ENCODE assay signal across 2 cellular contexts in the genomic region with DNA sequence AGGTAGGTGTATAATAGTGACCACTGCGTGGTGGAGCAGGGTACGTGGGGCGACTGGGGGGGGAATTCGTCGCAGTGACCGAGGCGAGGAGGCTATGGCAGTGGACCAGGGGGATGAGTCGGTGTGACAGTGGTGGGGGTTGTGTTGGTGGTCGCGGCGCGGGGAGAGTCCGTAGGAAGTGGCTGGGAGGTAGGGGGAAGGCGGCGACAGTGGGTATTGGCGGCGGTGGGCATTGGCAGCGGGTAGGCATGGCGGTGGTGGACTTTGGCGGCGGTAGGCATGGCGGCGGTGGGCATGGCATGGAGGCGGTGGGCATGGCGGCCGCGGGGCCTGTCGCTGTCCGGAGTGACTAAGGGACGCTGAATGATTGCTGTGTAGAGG.
TF ChIP-seq lines count a peak whose summit lies in the region.

No MANE protein-coding gene starts in this region.

TF ChIP-seq in SK-N-SH, 30 proteins besides CTCF, POLR2A, EP300 and RAD21:
- TF ChIP-seq SMC3 (IDR thresholded peaks at IDR 0.05; ENCODE audit: low read depth, low read length) (no peak), RFX5 (IDR thresholded peaks at IDR 0.05; ENCODE audit: low read length) (no peak), MEF2A (IDR thresholded peaks at IDR 0.05; ENCODE audit: borderline replicate concordance, low read depth) (no peak), GABPA (IDR thresholded peaks at IDR 0.05; ENCODE audit: low read depth) (no peak), FOSL2 (IDR thresholded peaks at IDR 0.05; ENCODE audit: borderline replicate concordance, low read depth) (no peak), YY1 (IDR thresholded peaks at IDR 0.05; ENCODE audit: low read depth) (no peak), GATA2 (CRISPR knock-in tag; IDR thresholded peaks at IDR 0.05) (no peak), FOXJ3 (CRISPR knock-in tag; IDR thresholded peaks at IDR 0.05) (no peak), TCF12 (IDR thresholded peaks at IDR 0.05) (no peak)
- TF ChIP-seq, protein P1, sequence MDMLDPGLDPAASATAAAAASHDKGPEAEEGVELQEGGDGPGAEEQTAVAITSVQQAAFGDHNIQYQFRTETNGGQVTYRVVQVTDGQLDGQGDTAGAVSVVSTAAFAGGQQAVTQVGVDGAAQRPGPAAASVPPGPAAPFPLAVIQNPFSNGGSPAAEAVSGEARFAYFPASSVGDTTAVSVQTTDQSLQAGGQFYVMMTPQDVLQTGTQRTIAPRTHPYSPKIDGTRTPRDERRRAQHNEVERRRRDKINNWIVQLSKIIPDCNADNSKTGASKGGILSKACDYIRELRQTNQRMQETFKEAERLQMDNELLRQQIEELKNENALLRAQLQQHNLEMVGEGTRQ (IDR thresholded peaks at IDR 0.05; ENCODE audit: borderline replicate concordance, low read depth, low read length) = no peak
- TF ChIP-seq, protein P2, sequence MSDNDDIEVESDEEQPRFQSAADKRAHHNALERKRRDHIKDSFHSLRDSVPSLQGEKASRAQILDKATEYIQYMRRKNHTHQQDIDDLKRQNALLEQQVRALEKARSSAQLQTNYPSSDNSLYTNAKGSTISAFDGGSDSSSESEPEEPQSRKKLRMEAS (IDR thresholded peaks at IDR 0.05; ENCODE audit: low read depth) = no peak
- TF ChIP-seq, protein P3, sequence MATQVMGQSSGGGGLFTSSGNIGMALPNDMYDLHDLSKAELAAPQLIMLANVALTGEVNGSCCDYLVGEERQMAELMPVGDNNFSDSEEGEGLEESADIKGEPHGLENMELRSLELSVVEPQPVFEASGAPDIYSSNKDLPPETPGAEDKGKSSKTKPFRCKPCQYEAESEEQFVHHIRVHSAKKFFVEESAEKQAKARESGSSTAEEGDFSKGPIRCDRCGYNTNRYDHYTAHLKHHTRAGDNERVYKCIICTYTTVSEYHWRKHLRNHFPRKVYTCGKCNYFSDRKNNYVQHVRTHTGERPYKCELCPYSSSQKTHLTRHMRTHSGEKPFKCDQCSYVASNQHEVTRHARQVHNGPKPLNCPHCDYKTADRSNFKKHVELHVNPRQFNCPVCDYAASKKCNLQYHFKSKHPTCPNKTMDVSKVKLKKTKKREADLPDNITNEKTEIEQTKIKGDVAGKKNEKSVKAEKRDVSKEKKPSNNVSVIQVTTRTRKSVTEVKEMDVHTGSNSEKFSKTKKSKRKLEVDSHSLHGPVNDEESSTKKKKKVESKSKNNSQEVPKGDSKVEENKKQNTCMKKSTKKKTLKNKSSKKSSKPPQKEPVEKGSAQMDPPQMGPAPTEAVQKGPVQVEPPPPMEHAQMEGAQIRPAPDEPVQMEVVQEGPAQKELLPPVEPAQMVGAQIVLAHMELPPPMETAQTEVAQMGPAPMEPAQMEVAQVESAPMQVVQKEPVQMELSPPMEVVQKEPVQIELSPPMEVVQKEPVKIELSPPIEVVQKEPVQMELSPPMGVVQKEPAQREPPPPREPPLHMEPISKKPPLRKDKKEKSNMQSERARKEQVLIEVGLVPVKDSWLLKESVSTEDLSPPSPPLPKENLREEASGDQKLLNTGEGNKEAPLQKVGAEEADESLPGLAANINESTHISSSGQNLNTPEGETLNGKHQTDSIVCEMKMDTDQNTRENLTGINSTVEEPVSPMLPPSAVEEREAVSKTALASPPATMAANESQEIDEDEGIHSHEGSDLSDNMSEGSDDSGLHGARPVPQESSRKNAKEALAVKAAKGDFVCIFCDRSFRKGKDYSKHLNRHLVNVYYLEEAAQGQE (IDR thresholded peaks at IDR 0.05; ENCODE audit: low read depth, low read length) = no peak
- TF ChIP-seq, protein P4, sequence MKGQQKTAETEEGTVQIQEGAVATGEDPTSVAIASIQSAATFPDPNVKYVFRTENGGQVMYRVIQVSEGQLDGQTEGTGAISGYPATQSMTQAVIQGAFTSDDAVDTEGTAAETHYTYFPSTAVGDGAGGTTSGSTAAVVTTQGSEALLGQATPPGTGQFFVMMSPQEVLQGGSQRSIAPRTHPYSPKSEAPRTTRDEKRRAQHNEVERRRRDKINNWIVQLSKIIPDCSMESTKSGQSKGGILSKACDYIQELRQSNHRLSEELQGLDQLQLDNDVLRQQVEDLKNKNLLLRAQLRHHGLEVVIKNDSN (IDR thresholded peaks at IDR 0.05; ENCODE audit: borderline replicate concordance, low read depth) = no peak

TF ChIP-seq in GM12878, 131 proteins besides CTCF, POLR2A, EP300 and RAD21:
- TF ChIP-seq, protein P5, sequence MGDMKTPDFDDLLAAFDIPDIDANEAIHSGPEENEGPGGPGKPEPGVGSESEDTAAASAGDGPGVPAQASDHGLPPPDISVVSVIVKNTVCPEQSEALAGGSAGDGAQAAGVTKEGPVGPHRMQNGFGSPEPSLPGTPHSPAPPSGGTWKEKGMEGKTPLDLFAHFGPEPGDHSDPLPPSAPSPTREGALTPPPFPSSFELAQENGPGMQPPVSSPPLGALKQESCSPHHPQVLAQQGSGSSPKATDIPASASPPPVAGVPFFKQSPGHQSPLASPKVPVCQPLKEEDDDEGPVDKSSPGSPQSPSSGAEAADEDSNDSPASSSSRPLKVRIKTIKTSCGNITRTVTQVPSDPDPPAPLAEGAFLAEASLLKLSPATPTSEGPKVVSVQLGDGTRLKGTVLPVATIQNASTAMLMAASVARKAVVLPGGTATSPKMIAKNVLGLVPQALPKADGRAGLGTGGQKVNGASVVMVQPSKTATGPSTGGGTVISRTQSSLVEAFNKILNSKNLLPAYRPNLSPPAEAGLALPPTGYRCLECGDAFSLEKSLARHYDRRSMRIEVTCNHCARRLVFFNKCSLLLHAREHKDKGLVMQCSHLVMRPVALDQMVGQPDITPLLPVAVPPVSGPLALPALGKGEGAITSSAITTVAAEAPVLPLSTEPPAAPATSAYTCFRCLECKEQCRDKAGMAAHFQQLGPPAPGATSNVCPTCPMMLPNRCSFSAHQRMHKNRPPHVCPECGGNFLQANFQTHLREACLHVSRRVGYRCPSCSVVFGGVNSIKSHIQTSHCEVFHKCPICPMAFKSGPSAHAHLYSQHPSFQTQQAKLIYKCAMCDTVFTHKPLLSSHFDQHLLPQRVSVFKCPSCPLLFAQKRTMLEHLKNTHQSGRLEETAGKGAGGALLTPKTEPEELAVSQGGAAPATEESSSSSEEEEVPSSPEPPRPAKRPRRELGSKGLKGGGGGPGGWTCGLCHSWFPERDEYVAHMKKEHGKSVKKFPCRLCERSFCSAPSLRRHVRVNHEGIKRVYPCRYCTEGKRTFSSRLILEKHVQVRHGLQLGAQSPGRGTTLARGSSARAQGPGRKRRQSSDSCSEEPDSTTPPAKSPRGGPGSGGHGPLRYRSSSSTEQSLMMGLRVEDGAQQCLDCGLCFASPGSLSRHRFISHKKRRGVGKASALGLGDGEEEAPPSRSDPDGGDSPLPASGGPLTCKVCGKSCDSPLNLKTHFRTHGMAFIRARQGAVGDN (IDR thresholded peaks at IDR 0.05) = no peak
- TF ChIP-seq, protein P6, sequence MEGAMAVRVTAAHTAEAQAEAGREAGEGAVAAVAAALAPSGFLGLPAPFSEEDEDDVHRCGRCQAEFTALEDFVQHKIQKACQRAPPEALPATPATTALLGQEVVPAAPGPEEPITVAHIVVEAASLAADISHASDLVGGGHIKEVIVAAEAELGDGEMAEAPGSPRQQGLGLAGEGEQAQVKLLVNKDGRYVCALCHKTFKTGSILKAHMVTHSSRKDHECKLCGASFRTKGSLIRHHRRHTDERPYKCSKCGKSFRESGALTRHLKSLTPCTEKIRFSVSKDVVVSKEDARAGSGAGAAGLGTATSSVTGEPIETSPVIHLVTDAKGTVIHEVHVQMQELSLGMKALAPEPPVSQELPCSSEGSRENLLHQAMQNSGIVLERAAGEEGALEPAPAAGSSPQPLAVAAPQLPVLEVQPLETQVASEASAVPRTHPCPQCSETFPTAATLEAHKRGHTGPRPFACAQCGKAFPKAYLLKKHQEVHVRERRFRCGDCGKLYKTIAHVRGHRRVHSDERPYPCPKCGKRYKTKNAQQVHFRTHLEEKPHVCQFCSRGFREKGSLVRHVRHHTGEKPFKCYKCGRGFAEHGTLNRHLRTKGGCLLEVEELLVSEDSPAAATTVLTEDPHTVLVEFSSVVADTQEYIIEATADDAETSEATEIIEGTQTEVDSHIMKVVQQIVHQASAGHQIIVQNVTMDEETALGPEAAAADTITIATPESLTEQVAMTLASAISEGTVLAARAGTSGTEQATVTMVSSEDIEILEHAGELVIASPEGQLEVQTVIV (IDR thresholded peaks at IDR 0.05; ENCODE audit: borderline replicate concordance, partially characterized antibody) = no peak
- TF ChIP-seq ZBED1 (IDR thresholded peaks at IDR 0.05; ENCODE audit: borderline replicate concordance) (no peak), YY1 (IDR thresholded peaks at IDR 0.05; ENCODE audit: low read depth, low read length) (no peak), RB1 (IDR thresholded peaks at IDR 0.05; ENCODE audit: borderline replicate concordance) (no peak), SIN3A (IDR thresholded peaks at IDR 0.05; ENCODE audit: low read depth, low read length) (no peak), MTA2 (IDR thresholded peaks at IDR 0.05; ENCODE audit: low read depth) (no peak), ESRRA (IDR thresholded peaks at IDR 0.05; ENCODE audit: low read length) (no peak), KAT2A (conservative IDR thresholded peaks at IDR 0.05; ENCODE audit: control insufficient read depth, low read depth, low read length) (no peak), TBL1XR1 (IDR thresholded peaks at IDR 0.05; ENCODE audit: low read depth, low read length) (no peak), ASH2L (IDR thresholded peaks at IDR 0.05; ENCODE audit: borderline replicate concordance, low read depth) (no peak)
- TF ChIP-seq, protein P7, sequence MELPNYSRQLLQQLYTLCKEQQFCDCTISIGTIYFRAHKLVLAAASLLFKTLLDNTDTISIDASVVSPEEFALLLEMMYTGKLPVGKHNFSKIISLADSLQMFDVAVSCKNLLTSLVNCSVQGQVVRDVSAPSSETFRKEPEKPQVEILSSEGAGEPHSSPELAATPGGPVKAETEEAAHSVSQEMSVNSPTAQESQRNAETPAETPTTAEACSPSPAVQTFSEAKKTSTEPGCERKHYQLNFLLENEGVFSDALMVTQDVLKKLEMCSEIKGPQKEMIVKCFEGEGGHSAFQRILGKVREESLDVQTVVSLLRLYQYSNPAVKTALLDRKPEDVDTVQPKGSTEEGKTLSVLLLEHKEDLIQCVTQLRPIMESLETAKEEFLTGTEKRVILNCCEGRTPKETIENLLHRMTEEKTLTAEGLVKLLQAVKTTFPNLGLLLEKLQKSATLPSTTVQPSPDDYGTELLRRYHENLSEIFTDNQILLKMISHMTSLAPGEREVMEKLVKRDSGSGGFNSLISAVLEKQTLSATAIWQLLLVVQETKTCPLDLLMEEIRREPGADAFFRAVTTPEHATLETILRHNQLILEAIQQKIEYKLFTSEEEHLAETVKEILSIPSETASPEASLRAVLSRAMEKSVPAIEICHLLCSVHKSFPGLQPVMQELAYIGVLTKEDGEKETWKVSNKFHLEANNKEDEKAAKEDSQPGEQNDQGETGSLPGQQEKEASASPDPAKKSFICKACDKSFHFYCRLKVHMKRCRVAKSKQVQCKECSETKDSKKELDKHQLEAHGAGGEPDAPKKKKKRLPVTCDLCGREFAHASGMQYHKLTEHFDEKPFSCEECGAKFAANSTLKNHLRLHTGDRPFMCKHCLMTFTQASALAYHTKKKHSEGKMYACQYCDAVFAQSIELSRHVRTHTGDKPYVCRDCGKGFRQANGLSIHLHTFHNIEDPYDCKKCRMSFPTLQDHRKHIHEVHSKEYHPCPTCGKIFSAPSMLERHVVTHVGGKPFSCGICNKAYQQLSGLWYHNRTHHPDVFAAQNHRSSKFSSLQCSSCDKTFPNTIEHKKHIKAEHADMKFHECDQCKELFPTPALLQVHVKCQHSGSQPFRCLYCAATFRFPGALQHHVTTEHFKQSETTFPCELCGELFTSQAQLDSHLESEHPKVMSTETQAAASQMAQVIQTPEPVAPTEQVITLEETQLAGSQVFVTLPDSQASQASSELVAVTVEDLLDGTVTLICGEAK (IDR thresholded peaks at IDR 0.05; ENCODE audit: borderline replicate concordance) = no peak
- TF ChIP-seq, protein P8, sequence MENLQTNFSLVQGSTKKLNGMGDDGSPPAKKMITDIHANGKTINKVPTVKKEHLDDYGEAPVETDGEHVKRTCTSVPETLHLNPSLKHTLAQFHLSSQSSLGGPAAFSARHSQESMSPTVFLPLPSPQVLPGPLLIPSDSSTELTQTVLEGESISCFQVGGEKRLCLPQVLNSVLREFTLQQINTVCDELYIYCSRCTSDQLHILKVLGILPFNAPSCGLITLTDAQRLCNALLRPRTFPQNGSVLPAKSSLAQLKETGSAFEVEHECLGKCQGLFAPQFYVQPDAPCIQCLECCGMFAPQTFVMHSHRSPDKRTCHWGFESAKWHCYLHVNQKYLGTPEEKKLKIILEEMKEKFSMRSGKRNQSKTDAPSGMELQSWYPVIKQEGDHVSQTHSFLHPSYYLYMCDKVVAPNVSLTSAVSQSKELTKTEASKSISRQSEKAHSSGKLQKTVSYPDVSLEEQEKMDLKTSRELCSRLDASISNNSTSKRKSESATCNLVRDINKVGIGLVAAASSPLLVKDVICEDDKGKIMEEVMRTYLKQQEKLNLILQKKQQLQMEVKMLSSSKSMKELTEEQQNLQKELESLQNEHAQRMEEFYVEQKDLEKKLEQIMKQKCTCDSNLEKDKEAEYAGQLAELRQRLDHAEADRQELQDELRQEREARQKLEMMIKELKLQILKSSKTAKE (IDR thresholded peaks at IDR 0.05; ENCODE audit: low read depth, poor library complexity, severe bottlenecking) = no peak
- TF ChIP-seq, protein P9, sequence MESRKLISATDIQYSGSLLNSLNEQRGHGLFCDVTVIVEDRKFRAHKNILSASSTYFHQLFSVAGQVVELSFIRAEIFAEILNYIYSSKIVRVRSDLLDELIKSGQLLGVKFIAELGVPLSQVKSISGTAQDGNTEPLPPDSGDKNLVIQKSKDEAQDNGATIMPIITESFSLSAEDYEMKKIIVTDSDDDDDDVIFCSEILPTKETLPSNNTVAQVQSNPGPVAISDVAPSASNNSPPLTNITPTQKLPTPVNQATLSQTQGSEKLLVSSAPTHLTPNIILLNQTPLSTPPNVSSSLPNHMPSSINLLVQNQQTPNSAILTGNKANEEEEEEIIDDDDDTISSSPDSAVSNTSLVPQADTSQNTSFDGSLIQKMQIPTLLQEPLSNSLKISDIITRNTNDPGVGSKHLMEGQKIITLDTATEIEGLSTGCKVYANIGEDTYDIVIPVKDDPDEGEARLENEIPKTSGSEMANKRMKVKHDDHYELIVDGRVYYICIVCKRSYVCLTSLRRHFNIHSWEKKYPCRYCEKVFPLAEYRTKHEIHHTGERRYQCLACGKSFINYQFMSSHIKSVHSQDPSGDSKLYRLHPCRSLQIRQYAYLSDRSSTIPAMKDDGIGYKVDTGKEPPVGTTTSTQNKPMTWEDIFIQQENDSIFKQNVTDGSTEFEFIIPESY (IDR thresholded peaks at IDR 0.05) = no peak
